Comparison of ENCODE assay signal across 22 cellular contexts in the genomic region with DNA sequence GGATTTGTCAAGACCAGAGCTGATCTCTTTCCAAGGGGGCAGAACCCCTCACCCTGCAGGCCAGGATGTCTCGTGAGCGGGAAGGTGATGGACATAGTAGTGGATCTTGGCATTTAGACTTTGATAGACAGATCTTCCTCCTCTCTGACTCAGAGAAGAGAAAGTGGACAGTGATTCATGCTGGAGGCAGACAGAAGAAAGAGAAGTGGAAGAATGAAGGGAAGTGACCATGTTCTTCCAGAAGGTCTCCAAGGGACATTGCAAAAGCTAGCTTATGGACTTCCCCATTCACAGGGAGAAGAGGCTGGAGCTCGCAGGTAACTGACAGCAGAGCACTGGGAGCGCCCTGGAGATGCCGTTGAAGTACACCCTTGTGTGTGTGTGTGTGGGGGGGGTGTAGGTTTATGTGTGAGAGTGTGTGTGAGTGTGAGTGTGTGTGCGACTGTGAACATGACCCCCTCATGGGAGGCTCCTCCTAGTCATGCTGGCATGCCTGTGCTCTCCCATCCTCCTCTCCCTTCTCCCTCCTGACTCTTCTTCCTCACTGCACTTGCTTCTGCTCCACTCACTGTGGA. TPM values are rescaled to one million over a fixed set of nuclear protein-coding genes. Genes with fewer than 3 reads are reported as not detected.
"Had no signal": no experiment of that assay in that cellular context is flagged by ENCODE, and none has a peak within 500 bp of the region (broad histone marks: within the 10 kb centered on the region; RNA-seq: fewer than 3 reads in every experiment).

No MANE protein-coding gene starts in this region.

- H3K9me3 Mint-ChIP-seq: activated T-cell treated with anti-CD3 and anti-CD28 coated beads, Interleukin-2, amount 50 U/mL, for 24 hours; stimulated activated naive CD8-positive, alpha-beta T cell treated with anti-CD3 and anti-CD28 coated beads, Interleukin-15, Interleukin-2, amounts not matched to agents 100 ng/mL and 50 ng/mL, for 24 hours; type B pancreatic cell had no signal

- ATAC-seq: esophagus mucosa, right cardiac atrium had no signal

- H3K36me3 Mint-ChIP-seq: activated naive CD8-positive, alpha-beta T cell had no signal

- H3K27ac ChIP-seq: left ventricle myocardium inferior, prostate gland, VCaP had no signal

- H3K4me3 Mint-ChIP-seq: activated naive CD8-positive, alpha-beta T cell; activated T-cell treated with anti-CD3 and anti-CD28 coated beads, Interleukin-2, amount 50 U/mL, for 24 hours; nephron; stimulated activated naive CD8-positive, alpha-beta T cell treated with anti-CD3 and anti-CD28 coated beads, Interleukin-15, Interleukin-2, amounts not matched to agents 100 ng/mL and 50 ng/mL, for 24 hours; type B pancreatic cell had no signal

- H3K4me3 ChIP-seq: left ventricle myocardium inferior, prostate gland, smooth muscle cell had no signal

- FAIRE-seq: keratinocyte had no signal

- H3K36me3 ChIP-seq: left ventricle myocardium inferior, prostate gland had no signal

- H3K27ac Mint-ChIP-seq: activated naive CD8-positive, alpha-beta T cell; activated T-cell treated with anti-CD3 and anti-CD28 coated beads, Interleukin-2, amount 50 U/mL, for 24 hours; nephron; stimulated activated naive CD8-positive, alpha-beta T cell treated with anti-CD3 and anti-CD28 coated beads, Interleukin-15, Interleukin-2, amounts not matched to agents 100 ng/mL and 50 ng/mL, for 24 hours; type B pancreatic cell had no signal

- H3K9me3 ChIP-seq: left ventricle myocardium inferior, prostate gland had no signal

- DNase-seq: activated CD4-positive, alpha-beta T cell treated with anti-CD3 and anti-CD28 coated beads for 1 hour; activated CD4-positive, alpha-beta T cell treated with anti-CD3 and anti-CD28 coated beads, Interleukin-2, amount 50 U/mL, for 48 hours; activated gamma-delta T cell; activated T-cell treated with anti-CD3 and anti-CD28 coated beads, Interleukin-2, amount 50 U/mL, for 24 hours; amniotic stem cell; left ventricle myocardium inferior; mesendoderm; occipital lobe; right cardiac atrium; stimulated activated CD4-positive, alpha-beta T cell treated with anti-CD3 and anti-CD28 coated beads, Interleukin-4, amount 100 ng/mL, for 4 hours; T-helper 1 cell; T1000 had no signal

RNA-seq across cellular contexts. Expression of gene RAET1L, which starts 8.0 kb away (rescaled TPM):
- total RNA-seq: cardiac septum, left ventricle myocardium inferior, prostate gland, right cardiac atrium had no signal
